In the genomic region with DNA sequence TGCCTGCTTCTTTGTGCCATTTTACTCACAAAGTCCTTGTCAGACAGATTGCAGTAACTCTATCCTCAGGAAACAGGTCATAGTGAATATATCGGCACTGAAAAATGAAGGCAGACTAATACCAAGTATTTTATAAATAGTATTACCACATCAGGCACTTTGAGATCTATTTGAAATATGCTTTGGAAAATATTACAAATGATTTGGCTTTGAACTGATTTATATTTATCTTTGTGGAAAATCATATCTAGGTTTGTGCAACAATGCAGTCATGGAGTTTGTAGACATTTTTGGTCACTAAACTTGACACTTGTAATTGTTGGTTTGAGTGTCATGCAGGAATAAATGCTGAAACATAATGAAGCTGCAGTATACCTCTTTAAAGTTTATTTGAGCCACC, we compare ENCODE assay signal across 13 cellular contexts.
DNase-seq lines count a peak whose midpoint lies in the region; ATAC-seq and TF ChIP-seq lines count a peak whose summit lies in the region.
"Had no signal": no experiment of that assay in that cellular context is flagged by ENCODE, and none has a peak within 500 bp of the region (broad histone marks: within the 10 kb centered on the region; RNA-seq: fewer than 3 reads in every experiment).

No MANE protein-coding gene starts in this region.

- H3K9me3 ChIP-seq in GM23248 (ENCODE audit: low read depth) = no peaks in the 10 kb centered on the region
- no peaks in the 10 kb centered on the region for H3K9me3 ChIP-seq in osteoblast (ENCODE audit: low read depth, low read length)
- H3K9me3 ChIP-seq: Caco-2 had no signal

- H3K9me2 ChIP-seq in GM23248 (ENCODE audit: insufficient read depth) = no peaks in the 10 kb centered on the region

- H3K4me1 ChIP-seq in GM23248 (ENCODE audit: insufficient read depth) = no peaks in the 10 kb centered on the region
- peaks cover 3% of the 10 kb centered on the region for H3K4me1 ChIP-seq in osteoblast (ENCODE audit: insufficient read depth, low read length)
- H3K4me1 ChIP-seq: Caco-2 had no signal

- no peaks in the 10 kb centered on the region for H3K36me3 ChIP-seq in GM23248 (ENCODE audit: low read depth)
- H3K36me3 ChIP-seq in osteoblast (ENCODE audit: insufficient read depth, low read length) = no peaks in the 10 kb centered on the region

- H4K20me1 ChIP-seq in GM23248 (ENCODE audit: insufficient read depth) (no peaks in the 10 kb centered on the region), osteoblast (ENCODE audit: insufficient read depth, low read length) (no peaks in the 10 kb centered on the region)

- DNase-seq in GM23248 = no peak
- DNase-seq in dorsolateral prefrontal cortex = no peak
- no peak for DNase-seq in osteoblast (ENCODE audit: insufficient read length, low spot score, missing footprints)
- no peak for DNase-seq in DMS153 treated with DMSO at 0.1 percent for 48 hours (lab: John Stamatoyannopoulos, UW; ENCODE audit: unreplicated experiment)
- no peak for DNase-seq in superior temporal gyrus (ENCODE audit: extremely low spot score)
- DNase-seq: Caco-2; CD4-positive, alpha-beta T cell; DMS79; GDM1; GOT3; H9 had no signal

- no peak overlapping the region for H3K9ac ChIP-seq in GM23248

- TF ChIP-seq CTCF in dorsolateral prefrontal cortex (IDR thresholded peaks at IDR 0.05 in 54 of 56, conservative IDR thresholded peaks at IDR 0.05 in 2 of 56; ENCODE audit: low read depth in 1 of 56, partially characterized antibody in 56 of 56) (no peak), osteoblast (IDR thresholded peaks at IDR 0.05; ENCODE audit: extremely low read depth, low read depth, low read length) (no peak)

- in situ Hi-C loops in GM23248 (cut with MboI) = loop anchor here (10.0 to 25.0 kb wide), 2 partner anchors 1169 to 1421 kb away; no protein-coding TSS in a partner anchor

- no peaks in the 10 kb centered on the region for H3F3A ChIP-seq in GM23248 (ENCODE audit: insufficient read depth)

- no peaks in the 10 kb centered on the region for H3K27me3 ChIP-seq in GM23248 (replicated peaks; ENCODE audit: insufficient read depth)
- H3K27me3 ChIP-seq in dorsolateral prefrontal cortex = peaks cover 0 to 15% (median 0%) of the 10 kb centered on the region in 45 donors
- H3K27me3 ChIP-seq in osteoblast (ENCODE audit: insufficient read depth, low read length) = peaks cover 4% of the 10 kb centered on the region

- no peaks in the 10 kb centered on the region for H3K79me2 ChIP-seq in GM23248 (ENCODE audit: insufficient read depth)
- H3K79me2 ChIP-seq in osteoblast (ENCODE audit: insufficient read depth, low read length) = no peaks in the 10 kb centered on the region

- no peak overlapping the region for H3K4me2 ChIP-seq in GM23248 (ENCODE audit: unreplicated experiment)
- H3K4me2 ChIP-seq in osteoblast (ENCODE audit: insufficient read depth, low read length) = peak overlapping the region; percentile 62

- H3K4me3 ChIP-seq in GM23248 (no peak overlapping the region), dorsolateral prefrontal cortex (peak overlapping the region in 14 of 59 donors; percentile 5 to 38 (median 24)), osteoblast (ENCODE audit: insufficient read depth, low read length) (no peak overlapping the region)

- intact Hi-C loops in dorsolateral prefrontal cortex (cut with DNase I) = loop anchor here in 1 of 2 donors (5.0 to 10.0 kb wide), 2 partner anchors 1146 to 1429 kb away; no protein-coding TSS in a partner anchor

- ATAC-seq in GM19328 (IDR thresholded peaks at IDR 0.05; ENCODE audit: unreplicated experiment) = no peak

- WGBS in GM23248 (ENCODE audit: low coverage in 1 of 2, low lambda C conversion rate in 2 of 2, missing lambda C conversion rate in 2 of 2), 2 experiments = 65 to 93% methylated on average over 1 of the region's 1 CpG

- H3K27ac ChIP-seq in GM23248 (no peak overlapping the region), dorsolateral prefrontal cortex (peak overlapping the region in 50 of 59 donors; percentile 1 to 86 (median 64)), osteoblast (ENCODE audit: low read depth, low read length) (no peak overlapping the region)
- H3K27ac ChIP-seq: C4-2B had no signal

- H2AFZ ChIP-seq in GM23248 (peak overlapping the region; percentile 33; the same call in 1 of the 2 replicates), osteoblast (ENCODE audit: low read length) (peak overlapping the region; percentile 86)

Comparison
In these comparisons a context has a peak if more than half of its experiments do, and no peak if none do; other contexts are left out.
1. H3K27ac ChIP-seq: peak in dorsolateral prefrontal cortex (50 of 59); none in GM23248 (single experiment) and osteoblast (single experiment).